ENCODE assay signal across 1 cellular context in genomic region chr19:954672-955494, GRCh38.
TF ChIP-seq lines count a peak whose summit lies in the region.

No MANE protein-coding gene starts in this region.

TF ChIP-seq in HEK293T, 16 proteins besides CTCF, POLR2A, EP300 and RAD21:
- TF ChIP-seq ZNF384 (IDR thresholded peaks at IDR 0.05): no peak
- TF ChIP-seq ARNT (IDR thresholded peaks at IDR 0.05): no peak
- no peak for TF ChIP-seq FOXA1 (IDR thresholded peaks at IDR 0.05)
- TF ChIP-seq NFRKB (IDR thresholded peaks at IDR 0.05): no peak
- no peak for TF ChIP-seq PKNOX1 (IDR thresholded peaks at IDR 0.05)
